In the genomic region with DNA sequence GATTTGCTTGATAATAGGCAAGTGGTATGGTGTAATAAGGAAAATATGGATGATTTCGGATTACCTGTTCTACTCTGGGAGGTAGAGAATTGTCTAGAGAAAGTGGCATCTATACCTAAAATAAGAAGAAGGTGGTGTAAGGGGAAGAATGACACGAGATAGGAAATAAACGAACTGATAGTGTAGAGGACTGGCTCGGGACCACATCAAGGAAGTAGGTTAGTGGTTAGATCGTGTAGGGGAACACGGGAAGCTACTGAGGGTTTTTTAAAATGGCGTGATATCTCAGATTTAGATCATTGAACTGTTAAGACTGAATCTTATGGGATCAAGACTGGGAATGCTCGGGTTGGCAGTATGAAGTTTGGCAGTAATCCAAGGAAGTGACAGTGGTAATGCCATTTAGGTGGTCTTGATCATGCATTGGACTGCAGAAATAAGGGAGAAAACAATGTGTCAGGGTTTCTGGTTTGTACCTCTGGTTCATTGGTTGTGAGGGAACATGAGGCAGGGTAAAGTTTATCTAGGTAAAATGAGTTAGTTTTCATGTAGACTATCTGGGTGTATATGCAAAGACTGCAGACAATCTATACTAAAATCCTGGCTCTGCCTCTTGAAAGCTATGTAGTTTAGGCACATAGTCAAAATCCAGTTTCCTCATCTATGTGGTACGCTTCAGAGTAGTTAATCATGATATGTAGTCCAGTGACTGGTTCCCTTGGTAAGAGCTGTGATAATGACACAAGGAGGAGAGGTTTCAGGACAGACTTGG, we compare ENCODE assay signal across 1 cellular context.
A peak's percentile ranks its signal among the peaks of the same experiment; 100 is the strongest.
TF ChIP-seq lines count a peak whose summit lies in the region.

No MANE protein-coding gene starts in this region.

TF ChIP-seq in HepG2, 621 proteins besides CTCF, POLR2A, EP300 and RAD21:
- TF ChIP-seq ZNF20 (CRISPR knock-in tag; IDR thresholded peaks at IDR 0.05): no peak
- TF ChIP-seq ZNF225 (CRISPR knock-in tag; IDR thresholded peaks at IDR 0.05): no peak
- TF ChIP-seq POLR2AphosphoS5 (IDR thresholded peaks at IDR 0.05; ENCODE audit: low read depth, low read length): 0 out of 2 replicates have a peak, but pooled peaks have one; percentile 6
- TF ChIP-seq POLR2G (IDR thresholded peaks at IDR 0.05; ENCODE audit: low read depth, low read length): peak; percentile 48; the same call in 1 of the 2 replicates
- no peak for TF ChIP-seq RBAK (CRISPR knock-in tag; IDR thresholded peaks at IDR 0.05)
- TF ChIP-seq RBM22 (optimal IDR thresholded peaks at IDR 0.05; ENCODE audit: low read length): peak; percentile 36
- TF ChIP-seq ATF2 (CRISPR knock-in tag; IDR thresholded peaks at IDR 0.05): no peak
- TF ChIP-seq NFRKB (IDR thresholded peaks at IDR 0.05): no peak
- no peak for TF ChIP-seq TSC22D2 (CRISPR knock-in tag; IDR thresholded peaks at IDR 0.05; ENCODE audit: borderline replicate concordance)
- TF ChIP-seq RBFOX2 (IDR thresholded peaks at IDR 0.05; ENCODE audit: low read depth, low read length): peak; percentile 37; the same call in 1 of the 2 replicates
- TF ChIP-seq, protein P1, sequence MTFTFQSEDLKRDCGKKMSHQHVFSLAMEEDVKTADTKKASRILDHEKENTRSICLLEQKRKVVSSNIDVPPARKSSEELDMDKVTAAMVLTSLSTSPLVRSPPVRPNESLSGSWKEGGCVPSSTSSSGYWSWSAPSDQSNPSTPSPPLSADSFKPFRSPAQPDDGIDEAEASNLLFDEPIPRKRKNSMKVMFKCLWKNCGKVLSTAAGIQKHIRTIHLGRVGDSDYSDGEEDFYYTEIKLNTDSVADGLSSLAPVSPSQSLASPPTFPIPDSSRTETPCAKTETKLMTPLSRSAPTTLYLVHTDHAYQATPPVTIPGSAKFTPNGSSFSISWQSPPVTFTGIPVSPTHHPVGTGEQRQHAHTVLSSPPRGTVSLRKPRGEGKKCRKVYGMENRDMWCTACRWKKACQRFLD (CRISPR knock-in tag; IDR thresholded peaks at IDR 0.05; ENCODE audit: borderline replicate concordance): no peak
TF ChIP-seq in HepG2: peak in this region for 4.
